Comparison of ENCODE assay signal across 1 cellular context in the genomic region with DNA sequence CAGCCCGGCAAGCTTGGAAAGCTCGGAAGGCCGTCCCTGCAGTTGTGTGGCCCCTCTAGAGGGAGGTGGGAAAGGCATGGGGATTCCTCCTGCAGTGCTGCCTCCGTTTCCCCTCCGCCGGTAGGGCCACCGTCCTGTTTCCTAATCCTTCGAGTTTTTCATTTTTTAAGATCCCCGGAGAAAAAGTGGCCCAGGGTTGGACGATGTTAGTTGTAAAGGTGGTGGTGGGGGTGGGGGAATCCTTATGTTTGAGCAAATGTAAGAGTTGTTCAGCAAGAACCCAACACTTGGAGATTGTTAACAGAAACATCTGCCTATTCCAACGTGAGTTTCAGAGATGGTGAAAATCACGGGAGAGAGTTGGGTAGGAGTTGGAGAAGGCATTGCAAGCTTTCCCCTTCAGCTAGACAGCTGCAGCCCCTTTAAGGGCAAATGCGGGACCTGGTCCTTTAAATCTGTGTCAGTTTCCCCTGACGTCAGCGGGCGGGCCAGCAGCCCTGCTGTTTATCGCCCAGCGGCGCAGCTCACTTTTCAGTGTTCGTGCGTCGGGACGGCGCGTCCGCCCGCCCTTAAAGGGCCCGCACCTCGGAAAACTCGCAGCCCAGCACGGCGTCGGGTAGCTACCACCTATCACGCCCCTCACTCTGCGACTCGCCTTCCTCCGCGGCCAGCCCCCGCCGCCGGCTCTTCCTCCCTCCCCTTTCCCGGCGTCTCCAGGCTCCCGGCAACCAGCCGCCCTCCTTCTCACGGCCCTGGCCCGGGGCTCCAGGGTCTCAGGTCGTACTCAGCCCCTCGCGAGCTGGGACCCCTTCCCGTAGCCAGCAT.
TF ChIP-seq lines count a peak whose summit lies in the region.

Gene SIDT2, plus strand, starts transcription at position 534 of the 825 bp plus-strand sequence. CDS start 521 bp downstream, outside the sequence.

TF ChIP-seq in HepG2, 621 proteins besides CTCF, POLR2A, EP300 and RAD21 (continued from another document and continues in another):
- TF ChIP-seq ZNF160 (CRISPR knock-in tag; IDR thresholded peaks at IDR 0.05) (no peak; the same call in 1 of the 2 replicates), KDM3A (CRISPR knock-in tag; IDR thresholded peaks at IDR 0.05; ENCODE audit: low read depth) (peak; percentile 59; the same call in 1 of the 2 replicates), SATB2 (CRISPR knock-in tag; IDR thresholded peaks at IDR 0.05) (no peak), JUND (CRISPR knock-in tag; IDR thresholded peaks at IDR 0.05) (no peak), ZNF704 (CRISPR knock-in tag; IDR thresholded peaks at IDR 0.05; ENCODE audit: borderline replicate concordance) (no peak), ZNF615 (CRISPR knock-in tag; IDR thresholded peaks at IDR 0.05; ENCODE audit: borderline replicate concordance) (no peak), MXD4 (CRISPR knock-in tag; IDR thresholded peaks at IDR 0.05) (no peak), MTF2 (CRISPR knock-in tag; IDR thresholded peaks at IDR 0.05; ENCODE audit: borderline replicate concordance) (no peak), ZNF616 (CRISPR knock-in tag; IDR thresholded peaks at IDR 0.05; ENCODE audit: low read depth) (no peak; the same call in 1 of the 2 replicates), NFE2 (CRISPR knock-in tag; IDR thresholded peaks at IDR 0.05) (no peak), ZFP41 (CRISPR knock-in tag; IDR thresholded peaks at IDR 0.05; ENCODE audit: borderline replicate concordance) (no peak), HDAC2 (CRISPR knock-in tag; IDR thresholded peaks at IDR 0.05) (no peak), ZXDC (CRISPR knock-in tag; IDR thresholded peaks at IDR 0.05) (no peak), U2AF2 (IDR thresholded peaks at IDR 0.05; ENCODE audit: low read depth, low read length) (no peak), ZNF562 (CRISPR knock-in tag; IDR thresholded peaks at IDR 0.05; ENCODE audit: borderline replicate concordance) (no peak), CHCHD3 (CRISPR knock-in tag; IDR thresholded peaks at IDR 0.05) (no peak), SNAPC2 (CRISPR knock-in tag; IDR thresholded peaks at IDR 0.05) (no peak), GATAD1 (CRISPR knock-in tag; IDR thresholded peaks at IDR 0.05) (peak; percentile 46; the same call in 1 of the 2 replicates), ZSCAN25 (CRISPR knock-in tag; IDR thresholded peaks at IDR 0.05) (0 out of 2 replicates have a peak, but pooled peaks have one; percentile 30), ZNF136 (CRISPR knock-in tag; IDR thresholded peaks at IDR 0.05; ENCODE audit: low read depth) (no peak), ZNF235 (CRISPR knock-in tag; IDR thresholded peaks at IDR 0.05; ENCODE audit: borderline replicate concordance) (no peak), FOSL1 (CRISPR knock-in tag; IDR thresholded peaks at IDR 0.05; ENCODE audit: borderline replicate concordance) (no peak), SAFB2 (CRISPR knock-in tag; IDR thresholded peaks at IDR 0.05; ENCODE audit: borderline replicate concordance, low read depth) (no peak), POLR2AphosphoS2 (IDR thresholded peaks at IDR 0.05; ENCODE audit: low read depth, low read length) (no peak), ARID2 (CRISPR knock-in tag; IDR thresholded peaks at IDR 0.05; ENCODE audit: borderline replicate concordance) (no peak), SMAD3 (CRISPR knock-in tag; IDR thresholded peaks at IDR 0.05) (no peak), RORA (CRISPR knock-in tag; IDR thresholded peaks at IDR 0.05) (no peak), NR0B2 (CRISPR knock-in tag; IDR thresholded peaks at IDR 0.05) (no peak), NR3C1 (CRISPR knock-in tag; IDR thresholded peaks at IDR 0.05) (no peak), ZFP82 (CRISPR knock-in tag; IDR thresholded peaks at IDR 0.05; ENCODE audit: borderline replicate concordance) (no peak), PLRG1 (conservative IDR thresholded peaks at IDR 0.05) (no peak), KDM6A (CRISPR knock-in tag; IDR thresholded peaks at IDR 0.05; ENCODE audit: low read depth) (no peak), HDAC1 (CRISPR knock-in tag; IDR thresholded peaks at IDR 0.05) (peak; percentile 79), ZNF276 (CRISPR knock-in tag; IDR thresholded peaks at IDR 0.05; ENCODE audit: low read depth) (0 out of 2 replicates have a peak, but pooled peaks have one; percentile 77), ZNF121 (CRISPR knock-in tag; IDR thresholded peaks at IDR 0.05) (no peak), RFX5 (IDR thresholded peaks at IDR 0.05; ENCODE audit: low read depth, low read length) (no peak), ZNF367 (CRISPR knock-in tag; IDR thresholded peaks at IDR 0.05; ENCODE audit: borderline replicate concordance) (no peak), ZNF251 (CRISPR knock-in tag; IDR thresholded peaks at IDR 0.05) (no peak), IRF9 (CRISPR knock-in tag; IDR thresholded peaks at IDR 0.05; ENCODE audit: borderline replicate concordance) (no peak), MAFG (CRISPR knock-in tag; IDR thresholded peaks at IDR 0.05) (no peak), NCOA5 (CRISPR knock-in tag; IDR thresholded peaks at IDR 0.05) (no peak), ZNF230 (CRISPR knock-in tag; IDR thresholded peaks at IDR 0.05) (no peak), ZNF660 (CRISPR knock-in tag; IDR thresholded peaks at IDR 0.05; ENCODE audit: borderline replicate concordance, low read depth) (no peak), PTBP1 (IDR thresholded peaks at IDR 0.05; ENCODE audit: low read depth, low read length, poor library complexity, severe bottlenecking) (no peak), AHR (CRISPR knock-in tag; IDR thresholded peaks at IDR 0.05) (no peak; the same call in 1 of the 2 replicates), HOXA5 (CRISPR knock-in tag; IDR thresholded peaks at IDR 0.05) (no peak), ZNF343 (CRISPR knock-in tag; IDR thresholded peaks at IDR 0.05) (0 out of 2 replicates have a peak, but pooled peaks have one; percentile 59), ZBTB7A (CRISPR knock-in tag; IDR thresholded peaks at IDR 0.05) (no peak), RXRB (CRISPR knock-in tag; IDR thresholded peaks at IDR 0.05; ENCODE audit: borderline replicate concordance) (0 out of 2 replicates have a peak, but pooled peaks have one; percentile 20), ETV6 (CRISPR knock-in tag; conservative IDR thresholded peaks at IDR 0.05) (peak; percentile 61; the same call in 1 of the 2 replicates), ARNT (IDR thresholded peaks at IDR 0.05) (no peak), CEBPZ (IDR thresholded peaks at IDR 0.05; ENCODE audit: low read length) (no peak), ZSCAN30 (CRISPR knock-in tag; IDR thresholded peaks at IDR 0.05) (no peak), ZNF234 (CRISPR knock-in tag; conservative IDR thresholded peaks at IDR 0.05) (no peak; the same call in 1 of the 2 replicates), MBD4 (IDR thresholded peaks at IDR 0.05; ENCODE audit: borderline replicate concordance, low read length) (no peak), ZNF383 (CRISPR knock-in tag; IDR thresholded peaks at IDR 0.05; ENCODE audit: borderline replicate concordance) (no peak), ZNF180 (CRISPR knock-in tag; IDR thresholded peaks at IDR 0.05; ENCODE audit: borderline replicate concordance, low read depth) (no peak)
- TF ChIP-seq, protein P1, sequence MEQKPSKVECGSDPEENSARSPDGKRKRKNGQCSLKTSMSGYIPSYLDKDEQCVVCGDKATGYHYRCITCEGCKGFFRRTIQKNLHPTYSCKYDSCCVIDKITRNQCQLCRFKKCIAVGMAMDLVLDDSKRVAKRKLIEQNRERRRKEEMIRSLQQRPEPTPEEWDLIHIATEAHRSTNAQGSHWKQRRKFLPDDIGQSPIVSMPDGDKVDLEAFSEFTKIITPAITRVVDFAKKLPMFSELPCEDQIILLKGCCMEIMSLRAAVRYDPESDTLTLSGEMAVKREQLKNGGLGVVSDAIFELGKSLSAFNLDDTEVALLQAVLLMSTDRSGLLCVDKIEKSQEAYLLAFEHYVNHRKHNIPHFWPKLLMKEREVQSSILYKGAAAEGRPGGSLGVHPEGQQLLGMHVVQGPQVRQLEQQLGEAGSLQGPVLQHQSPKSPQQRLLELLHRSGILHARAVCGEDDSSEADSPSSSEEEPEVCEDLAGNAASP (CRISPR knock-in tag; IDR thresholded peaks at IDR 0.05; ENCODE audit: borderline replicate concordance) = no peak
- TF ChIP-seq, protein P2, sequence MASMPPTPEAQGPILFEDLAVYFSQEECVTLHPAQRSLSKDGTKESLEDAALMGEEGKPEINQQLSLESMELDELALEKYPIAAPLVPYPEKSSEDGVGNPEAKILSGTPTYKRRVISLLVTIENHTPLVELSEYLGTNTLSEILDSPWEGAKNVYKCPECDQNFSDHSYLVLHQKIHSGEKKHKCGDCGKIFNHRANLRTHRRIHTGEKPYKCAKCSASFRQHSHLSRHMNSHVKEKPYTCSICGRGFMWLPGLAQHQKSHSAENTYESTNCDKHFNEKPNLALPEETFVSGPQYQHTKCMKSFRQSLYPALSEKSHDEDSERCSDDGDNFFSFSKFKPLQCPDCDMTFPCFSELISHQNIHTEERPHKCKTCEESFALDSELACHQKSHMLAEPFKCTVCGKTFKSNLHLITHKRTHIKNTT (CRISPR knock-in tag; IDR thresholded peaks at IDR 0.05) = no peak
